ENCODE assay signal across 21 cellular contexts in the genomic region with DNA sequence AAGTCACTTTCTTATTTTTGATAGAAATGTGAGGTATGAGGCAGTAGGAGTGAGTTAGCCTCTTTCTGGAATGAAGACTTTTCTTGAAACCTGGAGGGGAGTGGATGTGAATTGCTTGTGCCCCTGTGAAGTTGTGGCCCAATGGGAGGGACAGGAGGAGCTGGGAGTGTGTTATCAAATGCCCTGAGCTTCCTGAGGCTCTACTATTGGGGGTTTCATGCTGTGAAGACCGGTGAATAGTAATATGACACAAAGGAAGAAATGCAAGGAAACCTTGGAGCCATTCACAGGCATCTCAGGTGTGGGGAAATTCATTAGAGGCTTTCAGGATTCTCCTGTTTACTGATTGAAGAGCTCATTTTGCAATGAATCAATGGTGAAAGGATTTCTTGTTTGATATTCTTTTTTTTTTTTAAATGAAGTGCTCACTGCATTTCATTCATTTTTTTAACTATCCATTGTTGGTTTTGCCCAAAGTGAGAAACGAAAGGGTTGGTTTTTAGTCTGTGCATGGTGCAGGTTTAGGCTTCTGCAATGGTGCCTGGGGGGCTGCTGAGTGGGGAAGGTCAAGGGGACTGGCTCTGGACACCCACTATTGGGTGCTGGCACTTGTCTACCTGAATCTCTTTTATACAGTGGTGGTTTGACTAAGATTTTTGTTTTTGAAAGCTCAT. TPM values are rescaled to one million over a fixed set of nuclear protein-coding genes. Genes with fewer than 3 reads are reported as not detected.
A peak's percentile ranks its signal among the peaks of the same experiment; 100 is the strongest.
DNase-seq lines count a peak whose midpoint lies in the region; ATAC-seq and TF ChIP-seq lines count a peak whose summit lies in the region.
"Had no signal": no experiment of that assay in that cellular context is flagged by ENCODE, and none has a peak within 500 bp of the region (broad histone marks: within the 10 kb centered on the region; RNA-seq: fewer than 3 reads in every experiment).

No MANE protein-coding gene starts in this region.

- no peak for TF ChIP-seq CTCF in activated B cell treated with CpG ODN at 0.5 μM for 24 hours (IDR thresholded peaks at IDR 0.05)
- TF ChIP-seq CTCF in thyroid gland (IDR thresholded peaks at IDR 0.05): no peak

- no peak overlapping the region for H3K4me3 Mint-ChIP-seq in activated B cell treated with CpG ODN at 0.5 μM for 24 hours

- no peak overlapping the region for H2AFZ ChIP-seq in Karpas-422 (ENCODE audit: low read length)

- peaks cover 37% of the 10 kb centered on the region for H3K36me3 ChIP-seq in Karpas-422 (ENCODE audit: insufficient read depth, low read length)
- H3K36me3 ChIP-seq in thyroid gland: peaks cover 9 to 11% of the 10 kb centered on the region in 2 donors
- H3K36me3 ChIP-seq: uterus had no signal

- no peaks in the 10 kb centered on the region for H3K9me3 ChIP-seq in Karpas-422 (ENCODE audit: low read length)
- H3K9me3 ChIP-seq in thyroid gland: no peaks in the 10 kb centered on the region
- H3K9me3 ChIP-seq: sigmoid colon, uterus had no signal

- H3K27ac Mint-ChIP-seq in activated B cell treated with CpG ODN at 0.5 μM for 24 hours: peak overlapping the region; percentile 14

- intact Hi-C loops in activated B cell treated with CpG ODN at 0.5 μM for 24 hours (cut with micrococcal nuclease) (no loop called here), thyroid gland (cut with DNase I) (no loop called here)

- H3K9me2 ChIP-seq in Karpas-422 (replicated peaks; ENCODE audit: insufficient read depth, low read length): no peaks in the 10 kb centered on the region

- no peak for TF ChIP-seq POLR2A in thyroid gland (IDR thresholded peaks at IDR 0.05)

- ATAC-seq in activated B cell treated with CpG ODN at 0.5 μM for 24 hours (ENCODE audit: low read depth): no peak
- ATAC-seq: K562 had no signal

- no peak overlapping the region for H3K9ac ChIP-seq in Karpas-422 (ENCODE audit: low read length)
- H3K9ac ChIP-seq: BLaER1 treated with 17β-estradiol and CSF1 and Interleukin-3, amounts not matched to agents 10 nM and 100 nM had no signal

- H3K79me2 ChIP-seq in Karpas-422 (ENCODE audit: low read length): peaks cover 91% of the 10 kb centered on the region

- H4K20me1 ChIP-seq in Karpas-422 (ENCODE audit: insufficient read depth, low read depth, low read length): peaks cover 6% of the 10 kb centered on the region; the same call in 1 of the 2 replicates

- DNase-seq in Karpas-422 (no peak), activated B cell treated with CpG ODN at 0.5 μM for 24 hours (no peak), iPS-NIHi11 (ENCODE audit: low spot score) (peak; percentile 59), thyroid gland (no peak), AG20443 (ENCODE audit: low spot score) (no peak), NCI-H1436 treated with DMSO at 0.1 percent for 48 hours (lab: John Stamatoyannopoulos, UW) (no peak), NCI-H2029 (lab: John Stamatoyannopoulos, UW) (no peak)
- DNase-seq: activated naive CD4-positive, alpha-beta T cell; activated T-cell treated with anti-CD3 and anti-CD28 coated beads for 4 hours; aorta; GDM1; MV-4-11; NCI-H2081 treated with DMSO at 0.1 percent for 48 hours; NCI-H748 treated with DMSO at 0.1 percent for 48 hours; sigmoid colon; stimulated activated CD4-positive, alpha-beta T cell treated with anti-CD3 and anti-CD28 coated beads, Interleukin-2, amount 100 ng/mL, for 24 hours; SW 1271; uterus had no signal

- CTCF ChIA-PET in activated B cell treated with CpG ODN at 0.5 μM for 24 hours (lab: Charles Lee): no interaction called here

- peak overlapping the region; percentile 53 for H3K4me2 ChIP-seq in Karpas-422 (ENCODE audit: low read depth, low read length, poor library complexity, severe bottlenecking)

- H3K27me3 Mint-ChIP-seq in activated B cell treated with CpG ODN at 0.5 μM for 24 hours: no peaks in the 10 kb centered on the region

- POLR2A ChIA-PET in activated B cell treated with CpG ODN at 0.5 μM for 24 hours (lab: Charles Lee): no interaction called here

- peaks cover 90% of the 10 kb centered on the region for H3K4me1 ChIP-seq in Karpas-422 (ENCODE audit: low read length)
- H3K4me1 ChIP-seq in thyroid gland: peaks cover 44 to 64% of the 10 kb centered on the region in 2 donors
- H3K4me1 ChIP-seq: uterus had no signal

- 28 to 35% methylated on average over 2 of the region's 2 CpGs for WGBS in thyroid gland, 2 donors

- peaks cover 45% of the 10 kb centered on the region for H3K4me1 Mint-ChIP-seq in activated B cell treated with CpG ODN at 0.5 μM for 24 hours

- no peak overlapping the region for H3K4me3 ChIP-seq in Karpas-422 (ENCODE audit: low read length)
- no peak overlapping the region for H3K4me3 ChIP-seq in thyroid gland (replicated peaks in 1 of 3)
- H3K4me3 ChIP-seq: BLaER1 treated with 17β-estradiol and CSF1 and Interleukin-3, amounts not matched to agents 10 nM and 100 nM; K562; sigmoid colon; uterus had no signal

- no peaks in the 10 kb centered on the region for H3K9me3 Mint-ChIP-seq in activated B cell treated with CpG ODN at 0.5 μM for 24 hours

- H3K27me3 ChIP-seq in Karpas-422 (ENCODE audit: low read length) (no peaks in the 10 kb centered on the region), thyroid gland (no peaks in the 10 kb centered on the region)
- H3K27me3 ChIP-seq: sigmoid colon, uterus had no signal

- H3K27ac ChIP-seq in Karpas-422 (ENCODE audit: low read length): peak overlapping the region; percentile 38
- H3K27ac ChIP-seq in thyroid gland: peak overlapping the region in 2 of 3 donors; percentile 22 to 24
- H3K27ac ChIP-seq: BLaER1 treated with 17β-estradiol and CSF1 and Interleukin-3, amounts not matched to agents 10 nM and 100 nM; HL-60; sigmoid colon; uterus had no signal

- H3K36me3 Mint-ChIP-seq in activated B cell treated with CpG ODN at 0.5 μM for 24 hours (ENCODE audit: low read depth): peaks cover 40% of the 10 kb centered on the region

RNA-seq across cellular contexts. Expression of a gene that starts 8.2 kb away (rescaled TPM):
- total RNA-seq in Karpas-422 (2014; rRNA removed; shearing (Covaris generic); ENCODE audit: low replicate concordance): 28.1 and 36.4 TPM in 2 replicates
- total RNA-seq in activated B cell treated with CpG ODN at 0.5 μM for 24 hours (12.6 and 13.5 TPM in 2 replicates), thyroid gland (100 to 1,000 TPM in 2 of 4 donors, 10 to 100 TPM in 2; 67.3 to 143 (median 114) TPM)
- total RNA-seq: K562 had no signal
